Comparison of ENCODE assay signal across 8 cellular contexts in genomic region chr20:31833130-31833930, GRCh38. TPM values are rescaled to one million over a fixed set of nuclear protein-coding genes. Genes with fewer than 3 reads are reported as not detected.
DNase-seq lines count a peak whose midpoint lies in the region; ATAC-seq and TF ChIP-seq lines count a peak whose summit lies in the region.

No MANE protein-coding gene starts in this region.

- H3K27me3 ChIP-seq in OCI-LY1 (ENCODE audit: insufficient read depth, low read length) (no peaks in the 10 kb centered on the region), prostate gland (replicated peaks; ENCODE audit: insufficient read depth) (no peaks in the 10 kb centered on the region)

- H4K20me1 ChIP-seq in OCI-LY1 (ENCODE audit: insufficient read depth, low read length): no peaks in the 10 kb centered on the region

- H3K9me3 ChIP-seq in OCI-LY1 (ENCODE audit: low read length) (no peaks in the 10 kb centered on the region), prostate gland (no peaks in the 10 kb centered on the region)

- H3F3A ChIP-seq in OCI-LY1 (ENCODE audit: insufficient read depth, low read length): no peaks in the 10 kb centered on the region

- H3K36me3 ChIP-seq in OCI-LY1 (ENCODE audit: insufficient read depth, low read length): no peaks in the 10 kb centered on the region
- no peaks in the 10 kb centered on the region for H3K36me3 ChIP-seq in prostate gland

- H3K27ac Mint-ChIP-seq in activated T-cell treated with anti-CD3 and anti-CD28 coated beads, Interleukin-2, amount 50 U/mL, for 24 hours: no peak overlapping the region

- TF ChIP-seq POLR2A in prostate gland (IDR thresholded peaks at IDR 0.05): no peak

- H3K4me3 ChIP-seq in OCI-LY1 (ENCODE audit: low read depth, low read length, poor library complexity, severe bottlenecking) (no peak overlapping the region), foreskin fibroblast (ENCODE audit: low read depth in 1 of 2, low read length in 2 of 2) (no peak overlapping the region), prostate gland (no peak overlapping the region)

- no peak overlapping the region for H3K4me3 Mint-ChIP-seq in activated T-cell treated with anti-CD3 and anti-CD28 coated beads, Interleukin-2, amount 50 U/mL, for 24 hours

- H3K4me1 Mint-ChIP-seq in activated T-cell treated with anti-CD3 and anti-CD28 coated beads, Interleukin-2, amount 50 U/mL, for 24 hours (ENCODE audit: low read depth): peaks cover 7% of the 10 kb centered on the region

- no peak overlapping the region for H3K4me2 ChIP-seq in OCI-LY1 (ENCODE audit: low read length)

- no peak overlapping the region for H3K9ac ChIP-seq in OCI-LY1 (ENCODE audit: low read length)

- TF ChIP-seq CTCF in OCI-LY1 (IDR thresholded peaks at IDR 0.05; ENCODE audit: low read length) (peak; percentile 74), foreskin fibroblast (IDR thresholded peaks at IDR 0.05; ENCODE audit: low read depth, low read length) (peak; percentile 83), prostate gland (IDR thresholded peaks at IDR 0.05) (peak in 3 of 4 experiments; percentile 37 to 60 (median 46))

- ATAC-seq in HG03469 (IDR thresholded peaks at IDR 0.05; ENCODE audit: unreplicated experiment): no peak

- intact Hi-C loops in prostate gland (cut with DNase I): no loop called here

- no peak overlapping the region for H2AFZ ChIP-seq in OCI-LY1 (ENCODE audit: low read length)

- no peaks in the 10 kb centered on the region for H3K9me2 ChIP-seq in OCI-LY1 (ENCODE audit: low read depth, low read length)

- peak; percentile 14 for DNase-seq in SIG-M5 treated with dmso at 0.1 percent for 504 hours (lab: John Stamatoyannopoulos, UW; ENCODE audit: unreplicated experiment)
- DNase-seq in SIG-M5 (lab: John Stamatoyannopoulos, UW): no peak
- DNase-seq in activated T-cell treated with anti-CD3 and anti-CD28 coated beads, Interleukin-2, amount 50 U/mL, for 24 hours: peak; percentile 77
- peak in 1 of 2 donors; percentile 47 for DNase-seq in foreskin fibroblast
- no peak for DNase-seq in prostate gland (ENCODE audit: low spot score)
- DNase-seq in NCI-H128 (lab: John Stamatoyannopoulos, UW; ENCODE audit: unreplicated experiment): no peak

- H3K9me3 Mint-ChIP-seq in activated T-cell treated with anti-CD3 and anti-CD28 coated beads, Interleukin-2, amount 50 U/mL, for 24 hours: no peaks in the 10 kb centered on the region

- H3K4me1 ChIP-seq in OCI-LY1 (ENCODE audit: insufficient read depth, low read length, severe bottlenecking) (peaks cover 7% of the 10 kb centered on the region), prostate gland (replicated peaks) (no peaks in the 10 kb centered on the region)

- H3K79me2 ChIP-seq in OCI-LY1 (ENCODE audit: insufficient read depth, low read length): no peaks in the 10 kb centered on the region

- no peaks in the 10 kb centered on the region for H3K36me3 Mint-ChIP-seq in activated T-cell treated with anti-CD3 and anti-CD28 coated beads, Interleukin-2, amount 50 U/mL, for 24 hours (ENCODE audit: low read depth)

- no peaks in the 10 kb centered on the region for H3K27me3 Mint-ChIP-seq in activated T-cell treated with anti-CD3 and anti-CD28 coated beads, Interleukin-2, amount 50 U/mL, for 24 hours

- WGBS in prostate gland: 66% methylated on average over 14 of the region's 14 CpGs

- H3K27ac ChIP-seq in OCI-LY1 (ENCODE audit: low read depth, low read length, poor library complexity, severe bottlenecking) (no peak overlapping the region), prostate gland (no peak overlapping the region)

RNA-seq across cellular contexts. Expression of gene FOXS1, which starts 12.1 kb away (rescaled TPM):
- total RNA-seq in prostate gland: 1 to 10 TPM in 1 of 2 donors, not detected in 1; 8.3 TPM

RNA-seq across cellular contexts. Expression of gene MYLK2, which starts 14.2 kb away (rescaled TPM):
- under 1 TPM; 0.27 to 0.91 TPM for total RNA-seq in prostate gland

RNA-seq across cellular contexts. Expression of gene DUSP15, which starts 37.0 kb away (rescaled TPM):
- 10 to 100 TPM in 1 of 2 donors, 1 to 10 TPM in 1; 1.7 to 57.9 TPM for total RNA-seq in prostate gland

RNA-seq across cellular contexts. Expression of gene TTLL9, which starts 37.1 kb away (rescaled TPM):
- 1 to 10 TPM in 1 of 2 donors, not detected in 1; 1.2 TPM for total RNA-seq in prostate gland

Comparison
In these comparisons a context has a peak if more than half of its experiments do, and no peak if none do; other contexts are left out.
1. DNase-seq: peak in SIG-M5 treated with dmso at 0.1 percent for 504 hours (single experiment) and activated T-cell treated with anti-CD3 and anti-CD28 coated beads, Interleukin-2, amount 50 U/mL, for 24 hours (single experiment); none in SIG-M5 (single experiment), prostate gland (single experiment) and NCI-H128 (single experiment).
2. Peak in every context shown above with its lines, with median percentiles within 50 percentile points of each other: CTCF ChIP-seq.